ENCODE assay signal across 10 cellular contexts in genomic region chr4:136650541-136651277, GRCh38.
DNase-seq lines count a peak whose midpoint lies in the region; ATAC-seq and TF ChIP-seq lines count a peak whose summit lies in the region.
"Had no signal": no experiment of that assay in that cellular context is flagged by ENCODE, and none has a peak within 500 bp of the region (broad histone marks: within the 10 kb centered on the region; RNA-seq: fewer than 3 reads in every experiment).

No MANE protein-coding gene starts in this region.

- ATAC-seq in GM21529 (IDR thresholded peaks at IDR 0.05; ENCODE audit: unreplicated experiment), result peak; percentile 69
- no peak for ATAC-seq in CD4-positive, alpha-beta T cell (ENCODE audit: poor library complexity)

- in situ Hi-C loops in mammary epithelial cell (cut with MboI; ENCODE audit: low sequenced_read_pairs in 2 of 2), result no loop called here

- H3K27me3 ChIP-seq in mammary epithelial cell (ENCODE audit: insufficient read depth, low read length), result no peaks in the 10 kb centered on the region
- H3K27me3 ChIP-seq in CD4-positive, alpha-beta T cell (ENCODE audit: control insufficient read depth, insufficient read depth, low read length), result no peaks in the 10 kb centered on the region
- H3K27me3 ChIP-seq: cardiac muscle cell, MG63 had no signal

- TF ChIP-seq CTCF in 22Rv1 (IDR thresholded peaks at IDR 0.05) (no peak), mammary epithelial cell (conservative IDR thresholded peaks at IDR 0.05 in 1 of 2, IDR thresholded peaks at IDR 0.05 in 1 of 2; ENCODE audit: extremely low read depth in 1 of 2, insufficient read depth in 1 of 2, low read depth in 1 of 2, low read length in 2 of 2) (no peak)
- no peak for TF ChIP-seq CTCF in CD4-positive, alpha-beta T cell (IDR thresholded peaks at IDR 0.05)

- H3K4me2 ChIP-seq in mammary epithelial cell (ENCODE audit: insufficient read depth, low read depth, low read length), result peak overlapping the region; percentile 14

- H3K27ac Mint-ChIP-seq in CD4-positive, alpha-beta T cell, result no peak overlapping the region

- no peaks in the 10 kb centered on the region for H3K79me2 ChIP-seq in mammary epithelial cell (ENCODE audit: insufficient read depth, low read length)

- H3K36me3 Mint-ChIP-seq in CD4-positive, alpha-beta T cell (ENCODE audit: low read depth), result no peaks in the 10 kb centered on the region

- no peaks in the 10 kb centered on the region for H3K4me1 Mint-ChIP-seq in CD4-positive, alpha-beta T cell (ENCODE audit: low read depth)

- 30% methylated on average over 5 of the region's 5 CpGs for WGBS in mammary epithelial cell (ENCODE audit: low coverage, missing lambda C conversion rate)

- peaks cover 10% of the 10 kb centered on the region for H3K4me1 ChIP-seq in mammary epithelial cell (ENCODE audit: insufficient read depth, low read length)

- H3K9ac ChIP-seq in mammary epithelial cell (ENCODE audit: insufficient read depth, low read length), result no peak overlapping the region

- CTCF ChIA-PET in mammary epithelial cell (lab: Charles Lee; ENCODE audit: low non-redundant PET), result no interaction called here
- CTCF ChIA-PET in CD4-positive, alpha-beta T cell (lab: Charles Lee), result no interaction called here

- no peak overlapping the region for H3K4me3 ChIP-seq in mammary epithelial cell (replicated peaks in 1 of 3; ENCODE audit: insufficient read depth in 1 of 3, low read depth in 2 of 3, low read length in 3 of 3)
- H3K4me3 ChIP-seq: cardiac muscle cell, MG63 had no signal

- no peaks in the 10 kb centered on the region for H3K27me3 Mint-ChIP-seq in CD4-positive, alpha-beta T cell

- H4K20me1 ChIP-seq in mammary epithelial cell (ENCODE audit: insufficient read depth, low read length), result no peaks in the 10 kb centered on the region

- dilution Hi-C loops in mammary epithelial cell (cut with HindIII; ENCODE audit: low sequenced_read_pairs), result no loop called here

- peak; percentile 27 for DNase-seq in M059J (ENCODE audit: low read depth)
- DNase-seq in mammary epithelial cell, result peak; percentile 8
- DNase-seq in CD4-positive, alpha-beta T cell, result no peak
- no peak for DNase-seq in SK-N-DZ (ENCODE audit: low spot score)
- no peak for DNase-seq in effector CD4-positive, alpha-beta T cell
- no peak for DNase-seq in DMS 273 treated with DMSO at 0.1 percent for 48 hours (lab: John Stamatoyannopoulos, UW)
- DNase-seq: MG63 had no signal

- no peaks in the 10 kb centered on the region for H3K9me3 Mint-ChIP-seq in CD4-positive, alpha-beta T cell

- H3K4me3 Mint-ChIP-seq in CD4-positive, alpha-beta T cell, result no peak overlapping the region

- no peak overlapping the region for H2AFZ ChIP-seq in mammary epithelial cell (ENCODE audit: low read depth, low read length)

- POLR2A ChIA-PET in CD4-positive, alpha-beta T cell (lab: Charles Lee), result no interaction called here

- no peaks in the 10 kb centered on the region for H3K9me3 ChIP-seq in mammary epithelial cell (replicated peaks; ENCODE audit: insufficient read depth, low read length)
- no peaks in the 10 kb centered on the region for H3K9me3 ChIP-seq in CD4-positive, alpha-beta T cell (ENCODE audit: control insufficient read depth, low read length)
- H3K9me3 ChIP-seq: MG63 had no signal

- intact Hi-C loops in mammary epithelial cell (cut with micrococcal nuclease), result no loop called here
- intact Hi-C loops in CD4-positive, alpha-beta T cell (cut with DNase I, micrococcal nuclease), result no loop called here

- H3K27ac ChIP-seq in 22Rv1 (peak overlapping the region; percentile 34), mammary epithelial cell (ENCODE audit: insufficient read depth, low read depth, low read length) (no peak overlapping the region)
- no peak overlapping the region for H3K27ac ChIP-seq in CD4-positive, alpha-beta T cell (ENCODE audit: low read depth, low read length)
- H3K27ac ChIP-seq: cardiac muscle cell had no signal

- no TSS peak for BruUV-seq in mammary epithelial cell (replicated peaks; lab: Mats Ljungman, UMichigan)

- H3K36me3 ChIP-seq in mammary epithelial cell (ENCODE audit: insufficient read depth, low read length), result no peaks in the 10 kb centered on the region
- H3K36me3 ChIP-seq: cardiac muscle cell, MG63 had no signal

Comparison
In these comparisons a context has a peak if more than half of its experiments do, and no peak if none do; other contexts are left out.
1. DNase-seq: peak in M059J (single experiment) and mammary epithelial cell (single experiment); none in CD4-positive, alpha-beta T cell (0 of 10), SK-N-DZ (single experiment), effector CD4-positive, alpha-beta T cell (single experiment) and DMS 273 treated with DMSO at 0.1 percent for 48 hours (single experiment).